ENCODE assay signal across 1 cellular context in genomic region chr2:96868555-96869280, GRCh38.
TF ChIP-seq lines count a peak whose summit lies in the region.

No MANE protein-coding gene starts in this region.

TF ChIP-seq in GM23338, 12 proteins besides CTCF, POLR2A, EP300 and RAD21 (continued from another document):
- TF ChIP-seq ZNF462 (CRISPR knock-in tag; IDR thresholded peaks at IDR 0.05): no peak
